22 cellular contexts compared by ENCODE assay signal in the genomic region with DNA sequence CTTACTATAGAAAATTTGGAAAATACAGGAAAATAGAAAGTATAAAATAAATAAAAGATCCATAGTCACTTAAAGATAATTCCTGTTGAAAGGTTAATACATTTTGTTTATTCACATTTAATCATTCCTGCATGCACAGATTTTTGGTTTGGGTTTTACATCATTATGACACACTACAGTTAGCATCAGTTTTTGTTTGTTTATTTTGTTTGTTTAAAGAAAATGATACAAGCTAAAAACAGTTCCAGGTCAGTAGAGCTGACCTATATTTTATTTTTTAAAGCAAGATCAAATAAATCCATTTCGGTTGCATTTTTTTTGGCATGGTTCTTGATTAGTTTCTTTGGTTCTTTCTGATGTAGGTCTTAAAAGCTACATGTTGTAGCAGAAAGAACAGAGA.
"Had no signal": no experiment of that assay in that cellular context is flagged by ENCODE, and none has a peak within 500 bp of the region (broad histone marks: within the 10 kb centered on the region; RNA-seq: fewer than 3 reads in every experiment).

No MANE protein-coding gene starts in this region.

- H3K36me3 ChIP-seq: brain microvascular endothelial cell, cardiac muscle cell had no signal

- DNase-seq: activated B cell treated with CpG ODN at 0.5 μM for 24 hours; activated CD4-positive, alpha-beta T cell treated with anti-CD3 and anti-CD28 coated beads for 1 hour; activated CD4-positive, alpha-beta T cell treated with anti-CD3 and anti-CD28 coated beads, Interleukin-2, amount 10 ng/mL, durations not matched to agents 24 days and 14 days; activated CD4-positive, alpha-beta T cell treated with anti-CD3 and anti-CD28 coated beads, Interleukin-2, amount 50 U/mL, for 48 hours; activated CD8-positive, alpha-beta memory T cell treated with anti-CD3 and anti-CD28 coated beads, Interleukin-2, amount 10 ng/mL, durations not matched to agents 7 days and 5 days; activated effector memory CD4-positive, alpha-beta T cell treated with Interleukin-2 at 50 U/mL for 16 hours; activated naive CD4-positive, alpha-beta T cell; activated T-cell treated with anti-CD3 and anti-CD28 coated beads, Interleukin-2, amount 50 U/mL, for 24 hours; brain microvascular endothelial cell; NCI-H1092; NCI-H1417; NCI-H2029 treated with DMSO at 0.1 percent for 48 hours; NCI-H345; NCI-H510A; NCI-H526 treated with DMSO at 0.1 percent for 48 hours; NCI-H82; OCI-M1; SHP77; T-helper 2 cell; T1000 had no signal

- ATAC-seq: activated CD8-positive, alpha-beta memory T cell treated with anti-CD3 and anti-CD28 coated beads, Interleukin-2, amount 10 ng/mL, durations not matched to agents 7 days and 5 days had no signal

- H3K9ac ChIP-seq: KMS-11 had no signal

- H3K27ac ChIP-seq: brain microvascular endothelial cell, cardiac muscle cell, KMS-11 had no signal

- H3K27me3 ChIP-seq: brain microvascular endothelial cell, cardiac muscle cell had no signal

- H3K4me3 ChIP-seq: cardiac muscle cell had no signal

- H3K4me2 ChIP-seq: KMS-11 had no signal
